In genomic region chr17:40118093-40118492, GRCh38 we compare ENCODE assay signal across 26 cellular contexts. TPM values are rescaled to one million over a fixed set of nuclear protein-coding genes. Genes with fewer than 3 reads are reported as not detected.
DNase-seq lines count a peak whose midpoint lies in the region; ATAC-seq, FAIRE-seq and TF ChIP-seq lines count a peak whose summit lies in the region.
"Had no signal": no experiment of that assay in that cellular context is flagged by ENCODE, and none has a peak within 500 bp of the region (broad histone marks: within the 10 kb centered on the region; RNA-seq: fewer than 3 reads in every experiment).

No MANE protein-coding gene starts in this region.

- H3K9me3 ChIP-seq in K562 (replicated peaks; ENCODE audit: control insufficient read depth, insufficient read depth, low read depth, low read length) = no peaks in the 10 kb centered on the region
- H3K9me3 ChIP-seq: esophagus muscularis mucosa, gastrocnemius medialis, sigmoid colon, suprapubic skin had no signal

- H3K4me2 ChIP-seq in K562 (ENCODE audit: insufficient read depth, low read length) = no peak overlapping the region

- ATAC-seq in Right ventricle myocardium inferior (no peak), K562 (no peak), GM21367 (IDR thresholded peaks at IDR 0.05; ENCODE audit: unreplicated experiment) (no peak)
- ATAC-seq: activated naive CD4-positive, alpha-beta T cell treated with anti-CD3 and anti-CD28 coated beads, Interleukin-2, amount 50 U/mL, for 72 hours; activated T-cell treated with anti-CD3 and anti-CD28 coated beads, Interleukin-2, amount 50 U/mL, for 4 hours; gastrocnemius medialis; PC-3; T-helper 17 cell had no signal

- no peak for TF ChIP-seq RAD21 in K562 (CRISPR knock-in tag; conservative IDR thresholded peaks at IDR 0.05 in 1 of 2, IDR thresholded peaks at IDR 0.05 in 1 of 2)

- intact Hi-C loops in cardiac septum (cut with DNase I) (loop anchor here (5.0 kb wide), 1 partner anchor 39 kb away; no protein-coding TSS in a partner anchor), Right ventricle myocardium inferior (cut with DNase I) (no loop called here), K562 (cut with micrococcal nuclease) (no loop called here)

- peaks cover 29% of the 10 kb centered on the region for H3K79me2 ChIP-seq in K562 (ENCODE audit: control insufficient read depth, insufficient read depth, low read length)

- WGBS in K562 (ENCODE audit: insufficient coverage, low coverage, missing lambda C conversion rate) = 78% methylated on average over 3 of the region's 3 CpGs

- no peak overlapping the region for H3K9ac ChIP-seq in K562 (ENCODE audit: insufficient read depth in 1 of 2, low read depth in 2 of 2, low read length in 2 of 2)
- H3K9ac ChIP-seq: parathyroid adenoma had no signal

- H3K9me3 Mint-ChIP-seq in type B pancreatic cell = no peaks in the 10 kb centered on the region
- H3K9me3 Mint-ChIP-seq: activated CD4-positive, alpha-beta memory T cell treated with anti-CD3 and anti-CD28 coated beads, Interleukin-2, amount 10 ng/mL, durations not matched to agents 7 days and 5 days; activated naive CD4-positive, alpha-beta T cell treated with anti-CD3 and anti-CD28 coated beads, Interleukin-2, amount 50 U/mL, for 72 hours; activated T-cell treated with anti-CD3 and anti-CD28 coated beads, Interleukin-2, amount 50 U/mL, for 4 hours had no signal

- FAIRE-seq in K562 (lab: Jason Lieb, UNC) = no peak
- FAIRE-seq in urothelium cell line (lab: Jason Lieb, UNC) = no peak
- FAIRE-seq: GM19239, islet of Langerhans had no signal

- H3K36me3 ChIP-seq in K562 (ENCODE audit: control insufficient read depth, insufficient read depth, low read length) = peaks cover 2% of the 10 kb centered on the region; the same call in 1 of the 3 replicates
- H3K36me3 ChIP-seq: esophagus muscularis mucosa, gastrocnemius medialis, sigmoid colon, suprapubic skin had no signal

- H3K27me3 ChIP-seq in K562 (ENCODE audit: control insufficient read depth in 2 of 2, insufficient read depth in 2 of 2, low read length in 2 of 2) = no peaks in the 10 kb centered on the region
- H3K27me3 ChIP-seq: esophagus muscularis mucosa, gastrocnemius medialis, sigmoid colon, suprapubic skin had no signal

- no peaks in the 10 kb centered on the region for H3K27me3 Mint-ChIP-seq in type B pancreatic cell
- H3K27me3 Mint-ChIP-seq: activated CD4-positive, alpha-beta memory T cell treated with anti-CD3 and anti-CD28 coated beads, Interleukin-2, amount 10 ng/mL, durations not matched to agents 7 days and 5 days; T-helper 17 cell had no signal

- no peaks in the 10 kb centered on the region for H3K9me1 ChIP-seq in K562 (ENCODE audit: control insufficient read depth, insufficient read depth, low read length)

- H3K4me3 Mint-ChIP-seq in type B pancreatic cell = peak overlapping the region; percentile 73
- H3K4me3 Mint-ChIP-seq: activated CD4-positive, alpha-beta memory T cell treated with anti-CD3 and anti-CD28 coated beads, Interleukin-2, amount 10 ng/mL, durations not matched to agents 7 days and 5 days; activated T-cell treated with anti-CD3 and anti-CD28 coated beads, Interleukin-2, amount 50 U/mL, for 4 hours; T-helper 17 cell had no signal

- no peaks in the 10 kb centered on the region for H3K36me3 Mint-ChIP-seq in type B pancreatic cell

- no TSS peak for BruUV-seq in K562 (replicated peaks; lab: Mats Ljungman, UMichigan)

- POLR2A ChIA-PET in K562 (lab: Yijun Ruan, JAX) = interaction anchor here (0.6 kb wide), 1 partner anchor 757 kb away, joined by 3 read pairs; no protein-coding TSS in a partner anchor

- no peak for TF ChIP-seq CTCF in K562 (IDR thresholded peaks at IDR 0.05 in 2 of 3, conservative IDR thresholded peaks at IDR 0.05 in 1 of 3; ENCODE audit: insufficient read depth in 2 of 3, low read depth in 1 of 3, low read length in 3 of 3)
- TF ChIP-seq CTCF in type B pancreatic cell (conservative IDR thresholded peaks at IDR 0.05) = no peak

- DNase-seq in cardiac septum (ENCODE audit: low spot score) = peak; percentile 55
- no peak for DNase-seq in Right ventricle myocardium inferior (ENCODE audit: missing footprints)
- peak; percentile 76 to 84 for DNase-seq in NOMO-1 (lab: John Stamatoyannopoulos, UW; ENCODE audit: unreplicated experiment in 2 of 2)
- DNase-seq in K562 (ENCODE audit: extremely low read depth in 1 of 4, low spot score in 3 of 4) = no peak
- DNase-seq in type B pancreatic cell (ENCODE audit: extremely low spot score, unreplicated experiment) = no peak
- DNase-seq in HCEC 1CT = no peak
- DNase-seq in urothelium cell line (ENCODE audit: low spot score) = no peak
- DNase-seq: activated CD4-positive, alpha-beta memory T cell treated with anti-CD3 and anti-CD28 coated beads, Interleukin-2, amount 10 ng/mL, durations not matched to agents 7 days and 5 days; activated T-cell treated with anti-CD3 and anti-CD28 coated beads, Interleukin-2, amount 50 U/mL, for 4 hours; C1 segment of cervical spinal cord; effector memory CD4-positive, alpha-beta T cell; gastrocnemius medialis; hypothalamus; NCI-H1417 treated with DMSO at 0.1 percent for 48 hours; NCI-H2171; PC-3; SIG-M5; sigmoid colon; T-helper 17 cell had no signal

- H3K27ac Mint-ChIP-seq in type B pancreatic cell = peak overlapping the region; percentile 56
- H3K27ac Mint-ChIP-seq: activated CD4-positive, alpha-beta memory T cell treated with anti-CD3 and anti-CD28 coated beads, Interleukin-2, amount 10 ng/mL, durations not matched to agents 7 days and 5 days; activated naive CD4-positive, alpha-beta T cell treated with anti-CD3 and anti-CD28 coated beads, Interleukin-2, amount 50 U/mL, for 72 hours; T-helper 17 cell had no signal

- CTCF ChIA-PET in K562 (lab: Yijun Ruan, JAX; ENCODE audit: low intra/inter-chr PET ratio) = no interaction called here

- in situ Hi-C loops in K562 (cut with MboI) = no loop called here

- no peak for TF ChIP-seq EP300 in K562 (IDR thresholded peaks at IDR 0.05; ENCODE audit: low read length)

- H2AFZ ChIP-seq in K562 (ENCODE audit: low read depth, low read length) = no peak overlapping the region
- H2AFZ ChIP-seq: parathyroid adenoma had no signal

- no peak overlapping the region for H3K4me3 ChIP-seq in K562
- H3K4me3 ChIP-seq: esophagus muscularis mucosa, gastrocnemius medialis, sigmoid colon, suprapubic skin had no signal

- TF ChIP-seq POLR2A in K562 (conservative IDR thresholded peaks at IDR 0.05) = no peak

- H3K4me1 ChIP-seq in K562 (replicated peaks in 1 of 2; ENCODE audit: control insufficient read depth in 2 of 2, insufficient read depth in 2 of 2, low read length in 2 of 2) = peaks cover 32 to 38% of the 10 kb centered on the region in 2 experiments

- peaks cover 35% of the 10 kb centered on the region for H3K4me1 Mint-ChIP-seq in type B pancreatic cell (ENCODE audit: unreplicated experiment)

- H3K27ac ChIP-seq in K562 (ENCODE audit: extremely low read depth, low read depth, low read length) = 0 out of 3 replicates have a peak overlapping the region, but pooled peaks have one; percentile 17
- H3K27ac ChIP-seq: esophagus muscularis mucosa, gastrocnemius medialis, parathyroid adenoma, sigmoid colon, suprapubic skin had no signal

- H4K20me1 ChIP-seq in K562 (replicated peaks; ENCODE audit: control insufficient read depth, insufficient read depth, low read length) = no peaks in the 10 kb centered on the region

RNA-seq across cellular contexts. Expression of gene MSL1, which starts 3.7 kb away (rescaled TPM):
- total RNA-seq in cardiac septum (53.7 TPM), Right ventricle myocardium inferior (51.4 TPM), K562 (2014; rRNA removed) (51.7 and 52.4 TPM in 2 replicates), K562 (2014; rRNA removed; fragmentation: Illumina TruSeq; extraction: Trizol) (61.9 and 64.9 TPM in 2 replicates), K562 (2015; rRNA removed; fragmentation: Illumina TruSeq; extraction: Trizol) (77.8 and 91.8 TPM in 2 replicates), K562 (2021) (48.6 and 61.8 TPM in 2 replicates), type B pancreatic cell (ENCODE audit: low replicate concordance) (86.3 and 128 TPM in 2 replicates)
- 152 and 243 TPM in 2 replicates for total RNA-seq in K562 (2011; cell fraction: chromatin; rRNA removed; ENCODE audit: low replicate concordance)
- 80.5 and 93.3 TPM in 2 replicates for total RNA-seq in K562 (2011; cell fraction: nucleolus; rRNA removed)
- 126 and 148 TPM in 2 replicates for total RNA-seq in K562 (2011; cell fraction: nucleoplasm; rRNA removed)
- polyA plus RNA-seq in K562 (2011; rRNA removed) (48.0 and 66.7 TPM in 2 replicates), K562 (2014; fragmentation: Illumina TruSeq; extraction: Trizol) (99.3 and 120 TPM in 2 replicates), K562 (2014; fragmentation: Nextera tagmentation; extraction: Ambion mirVana) (10 to 100 TPM; 13.8 to 13.9 TPM), K562 (2014; rRNA removed) (62.8 and 74.1 TPM in 2 replicates)
- 15.6 and 17.6 TPM in 2 replicates for polyA plus RNA-seq in K562 (2011; cell fraction: cytosol; rRNA removed)
- 122 and 128 TPM in 2 replicates for polyA plus RNA-seq in K562 (2011; cell fraction: nucleus; rRNA removed)
- 40.1 and 52.3 TPM in 2 replicates for polyA plus RNA-seq in K562 (2012)
- 56.6 and 69.1 TPM in 2 replicates for polyA minus RNA-seq in K562 (2011; rRNA and poly(A)+ RNA removed)
- polyA minus RNA-seq in K562 (2011; cell fraction: cytosol; rRNA and poly(A)+ RNA removed) = 16.1 and 30.2 TPM in 2 replicates
- polyA minus RNA-seq in K562 (2011; cell fraction: nucleus; rRNA and poly(A)+ RNA removed) = 40.7 and 50.6 TPM in 2 replicates

RNA-seq across cellular contexts. Expression of gene NR1D1, which starts 17.7 kb away (rescaled TPM):
- total RNA-seq in cardiac septum (25.8 TPM), Right ventricle myocardium inferior (24.9 TPM), K562 (2014; rRNA removed) (0.78 and 1.00 TPM in 2 replicates), K562 (2014; rRNA removed; fragmentation: Illumina TruSeq; extraction: Trizol) (0.32 and 0.47 TPM in 2 replicates), K562 (2015; rRNA removed; fragmentation: Illumina TruSeq; extraction: Trizol) (0.65 and 1.2 TPM in 2 replicates), K562 (2021) (6.6 and 7.7 TPM in 2 replicates), type B pancreatic cell (ENCODE audit: low replicate concordance) (5.7 and 9.5 TPM in 2 replicates)
- 2.3 and 7.8 TPM in 2 replicates for total RNA-seq in K562 (2011; cell fraction: chromatin; rRNA removed; ENCODE audit: low replicate concordance)
- 3.6 and 4.0 TPM in 2 replicates for total RNA-seq in K562 (2011; cell fraction: nucleolus; rRNA removed)
- 3.1 and 3.2 TPM in 2 replicates for total RNA-seq in K562 (2011; cell fraction: nucleoplasm; rRNA removed)
- polyA plus RNA-seq in K562 (2011; rRNA removed) (0.25 and 0.41 TPM in 2 replicates), K562 (2014; fragmentation: Illumina TruSeq; extraction: Trizol) (4.7 and 6.9 TPM in 2 replicates), K562 (2014; fragmentation: Nextera tagmentation; extraction: Ambion mirVana) (under 1 TPM; 0.27 TPM), K562 (2014; rRNA removed) (1.4 and 2.0 TPM in 2 replicates)
- polyA plus RNA-seq in K562 (2011; cell fraction: cytosol; rRNA removed) = 0.21 and 0.89 TPM in 2 replicates
- polyA plus RNA-seq in K562 (2011; cell fraction: nucleus; rRNA removed) = 1.3 and 5.0 TPM in 2 replicates
- 5.3 and 5.4 TPM in 2 replicates for polyA plus RNA-seq in K562 (2012)
- 0.42 and 0.63 TPM in 2 replicates for polyA minus RNA-seq in K562 (2011; rRNA and poly(A)+ RNA removed)
- 0.46 and 3.3 TPM in 2 replicates for polyA minus RNA-seq in K562 (2011; cell fraction: cytosol; rRNA and poly(A)+ RNA removed)
- polyA minus RNA-seq in K562 (2011; cell fraction: nucleus; rRNA and poly(A)+ RNA removed) = 2.2 and 2.6 TPM in 2 replicates

RNA-seq across cellular contexts. Expression of gene CASC3, which starts 22.2 kb away (rescaled TPM):
- total RNA-seq in cardiac septum (54.8 TPM), Right ventricle myocardium inferior (49.1 TPM), K562 (2014; rRNA removed) (21.5 and 30.8 TPM in 2 replicates), K562 (2014; rRNA removed; fragmentation: Illumina TruSeq; extraction: Trizol) (38.2 and 38.7 TPM in 2 replicates), K562 (2015; rRNA removed; fragmentation: Illumina TruSeq; extraction: Trizol) (34.4 and 36.5 TPM in 2 replicates), K562 (2021) (57.5 and 61.1 TPM in 2 replicates), type B pancreatic cell (ENCODE audit: low replicate concordance) (63.0 and 101 TPM in 2 replicates)
- 240 and 242 TPM in 2 replicates for total RNA-seq in K562 (2011; cell fraction: chromatin; rRNA removed; ENCODE audit: low replicate concordance)
- total RNA-seq in K562 (2011; cell fraction: nucleolus; rRNA removed) = 98.2 and 103 TPM in 2 replicates
- 184 and 228 TPM in 2 replicates for total RNA-seq in K562 (2011; cell fraction: nucleoplasm; rRNA removed)
- polyA plus RNA-seq in K562 (2011; rRNA removed) (43.3 and 51.8 TPM in 2 replicates), K562 (2014; fragmentation: Illumina TruSeq; extraction: Trizol) (56.5 and 65.1 TPM in 2 replicates), K562 (2014; fragmentation: Nextera tagmentation; extraction: Ambion mirVana) (10 to 100 TPM; 12.5 to 16.9 TPM), K562 (2014; rRNA removed) (35.2 and 38.9 TPM in 2 replicates)
- polyA plus RNA-seq in K562 (2011; cell fraction: cytosol; rRNA removed) = 29.1 and 32.3 TPM in 2 replicates
- polyA plus RNA-seq in K562 (2011; cell fraction: nucleus; rRNA removed) = 191 and 220 TPM in 2 replicates
- polyA plus RNA-seq in K562 (2012) = 48.8 and 57.5 TPM in 2 replicates
- 30.6 and 33.1 TPM in 2 replicates for polyA minus RNA-seq in K562 (2011; rRNA and poly(A)+ RNA removed)
- polyA minus RNA-seq in K562 (2011; cell fraction: cytosol; rRNA and poly(A)+ RNA removed) = 13.3 and 20.1 TPM in 2 replicates
- polyA minus RNA-seq in K562 (2011; cell fraction: nucleus; rRNA and poly(A)+ RNA removed) = 26.1 and 31.4 TPM in 2 replicates

RNA-seq across cellular contexts. Expression of gene THRA, which starts 55.3 kb away (rescaled TPM):
- total RNA-seq in cardiac septum (66.8 TPM), Right ventricle myocardium inferior (88.3 TPM), K562 (2014; rRNA removed) (13.8 and 18.9 TPM in 2 replicates), K562 (2014; rRNA removed; fragmentation: Illumina TruSeq; extraction: Trizol) (7.5 and 9.1 TPM in 2 replicates), K562 (2015; rRNA removed; fragmentation: Illumina TruSeq; extraction: Trizol) (12.2 and 13.2 TPM in 2 replicates), K562 (2021) (22.7 and 23.4 TPM in 2 replicates), type B pancreatic cell (ENCODE audit: low replicate concordance) (18.3 and 37.0 TPM in 2 replicates)
- 10.8 and 15.6 TPM in 2 replicates for total RNA-seq in K562 (2011; cell fraction: chromatin; rRNA removed; ENCODE audit: low replicate concordance)
- total RNA-seq in K562 (2011; cell fraction: nucleolus; rRNA removed) = 7.5 and 8.0 TPM in 2 replicates
- total RNA-seq in K562 (2011; cell fraction: nucleoplasm; rRNA removed) = 10.3 and 15.7 TPM in 2 replicates
- polyA plus RNA-seq in K562 (2011; rRNA removed) (8.3 and 9.3 TPM in 2 replicates), K562 (2014; fragmentation: Illumina TruSeq; extraction: Trizol) (19.7 and 21.6 TPM in 2 replicates), K562 (2014; fragmentation: Nextera tagmentation; extraction: Ambion mirVana) (under 1 TPM; 0.34 to 0.50 TPM), K562 (2014; rRNA removed) (12.7 and 13.8 TPM in 2 replicates)
- 7.8 and 12.5 TPM in 2 replicates for polyA plus RNA-seq in K562 (2011; cell fraction: cytosol; rRNA removed)
- polyA plus RNA-seq in K562 (2011; cell fraction: nucleus; rRNA removed) = 7.3 and 15.8 TPM in 2 replicates
- polyA plus RNA-seq in K562 (2012) = 20.0 TPM in 2 replicates
- polyA minus RNA-seq in K562 (2011; rRNA and poly(A)+ RNA removed) = 5.8 and 9.7 TPM in 2 replicates
- 6.3 and 7.9 TPM in 2 replicates for polyA minus RNA-seq in K562 (2011; cell fraction: cytosol; rRNA and poly(A)+ RNA removed)
- polyA minus RNA-seq in K562 (2011; cell fraction: nucleus; rRNA and poly(A)+ RNA removed) = 2.3 and 2.6 TPM in 2 replicates

RNA-seq across cellular contexts. Expression of gene RAPGEFL1, which starts 59.2 kb away (rescaled TPM):
- 7.2 TPM for total RNA-seq in cardiac septum
- total RNA-seq in Right ventricle myocardium inferior = 2.1 TPM
- total RNA-seq in K562 (2011; cell fraction: chromatin; rRNA removed; ENCODE audit: low replicate concordance) = 22.1 and 46.9 TPM in 2 replicates
- total RNA-seq in K562 (2011; cell fraction: nucleolus; rRNA removed) = 18.2 and 24.0 TPM in 2 replicates
- total RNA-seq in K562 (2011; cell fraction: nucleoplasm; rRNA removed) = 17.4 and 20.8 TPM in 2 replicates
- total RNA-seq in K562 (2014; rRNA removed) = 1.8 and 2.1 TPM in 2 replicates
- total RNA-seq in K562 (2014; rRNA removed; fragmentation: Illumina TruSeq; extraction: Trizol) = 1.5 and 1.6 TPM in 2 replicates
- 1.5 and 1.8 TPM in 2 replicates for total RNA-seq in K562 (2015; rRNA removed; fragmentation: Illumina TruSeq; extraction: Trizol)
- 3.6 and 4.1 TPM in 2 replicates for total RNA-seq in K562 (2021)
- polyA plus RNA-seq in K562 (2011; rRNA removed) = 2.4 and 2.9 TPM in 2 replicates
- polyA plus RNA-seq in K562 (2011; cell fraction: cytosol; rRNA removed) = 1.4 and 4.0 TPM in 2 replicates
- 9.7 and 22.8 TPM in 2 replicates for polyA plus RNA-seq in K562 (2011; cell fraction: nucleus; rRNA removed)
- 2.0 and 2.5 TPM in 2 replicates for polyA plus RNA-seq in K562 (2012)
- 1.9 and 2.8 TPM in 2 replicates for polyA plus RNA-seq in K562 (2014; fragmentation: Illumina TruSeq; extraction: Trizol)
- polyA plus RNA-seq in K562 (2014; fragmentation: Nextera tagmentation; extraction: Ambion mirVana) = under 1 TPM; 0.18 to 0.50 TPM
- polyA plus RNA-seq in K562 (2014; rRNA removed) = 2.2 and 2.6 TPM in 2 replicates
- polyA minus RNA-seq in K562 (2011; rRNA and poly(A)+ RNA removed) = 1.9 and 2.9 TPM in 2 replicates
- 2.1 and 4.2 TPM in 2 replicates for polyA minus RNA-seq in K562 (2011; cell fraction: cytosol; rRNA and poly(A)+ RNA removed)
- 4.2 and 7.1 TPM in 2 replicates for polyA minus RNA-seq in K562 (2011; cell fraction: nucleus; rRNA and poly(A)+ RNA removed)
- 9.9 and 18.6 TPM in 2 replicates for total RNA-seq in type B pancreatic cell (ENCODE audit: low replicate concordance)

Comparison
In these comparisons a context has a peak if more than half of its experiments do, and no peak if none do; other contexts are left out.
1. DNase-seq: peak in cardiac septum (single experiment) and NOMO-1 (2 of 2); none in Right ventricle myocardium inferior (single experiment), K562 (0 of 4), type B pancreatic cell (single experiment), HCEC 1CT (single experiment) and urothelium cell line (single experiment).